In the genomic region with DNA sequence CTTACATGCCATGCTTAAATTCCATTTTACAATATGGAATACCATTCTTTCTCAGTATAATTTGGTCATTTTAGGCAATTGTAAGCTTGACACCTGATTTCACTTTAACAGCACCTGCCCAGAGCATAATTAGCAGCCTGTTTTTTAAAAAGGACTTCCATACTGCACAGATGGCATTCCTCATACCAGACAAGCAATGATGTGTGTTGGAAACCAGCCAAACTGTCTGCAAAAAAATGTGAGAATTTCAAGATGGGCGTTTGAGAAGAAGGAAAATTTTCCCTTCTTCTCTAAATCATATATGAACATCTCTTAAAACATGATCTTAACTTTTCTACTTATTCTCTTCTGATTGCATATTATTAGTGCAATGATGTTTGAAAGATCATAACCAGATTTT, we compare ENCODE assay signal across 23 cellular contexts. TPM values are rescaled to one million over a fixed set of nuclear protein-coding genes. Genes with fewer than 3 reads are reported as not detected.
A peak's percentile ranks its signal among the peaks of the same experiment; 100 is the strongest.
DNase-seq lines count a peak whose midpoint lies in the region; ATAC-seq and TF ChIP-seq lines count a peak whose summit lies in the region.
"Had no signal": no experiment of that assay in that cellular context is flagged by ENCODE, and none has a peak within 500 bp of the region (broad histone marks: within the 10 kb centered on the region; RNA-seq: fewer than 3 reads in every experiment).

No MANE protein-coding gene starts in this region.

- H3K27me3 Mint-ChIP-seq in chondrocyte (ENCODE audit: low read depth) (no peaks in the 10 kb centered on the region), osteocyte (ENCODE audit: unreplicated experiment) (no peaks in the 10 kb centered on the region)
- no peaks in the 10 kb centered on the region for H3K27me3 Mint-ChIP-seq in CD8-positive, alpha-beta memory T cell
- H3K27me3 Mint-ChIP-seq: activated naive CD4-positive, alpha-beta T cell treated with anti-CD3 and anti-CD28 coated beads, Interleukin-2, amount 50 U/mL, for 24 hours; activated T-cell treated with anti-CD3 and anti-CD28 coated beads, Interleukin-2, amount 50 U/mL, for 24 hours had no signal

- CTCF ChIA-PET in CD8-positive, alpha-beta memory T cell (lab: Charles Lee) = no interaction called here

- no peak overlapping the region for H3K27ac ChIP-seq in CD8-positive, alpha-beta memory T cell (ENCODE audit: low read depth, low read length)
- H3K27ac ChIP-seq: BLaER1 treated with 17β-estradiol and CSF1 and Interleukin-3, amounts not matched to agents 10 nM and 100 nM; foreskin keratinocyte; left lung; right lobe of liver; upper lobe of left lung had no signal

- H3K27me3 ChIP-seq in CD8-positive, alpha-beta memory T cell (ENCODE audit: insufficient read depth, low read length, poor library complexity, severe bottlenecking) = no peaks in the 10 kb centered on the region
- H3K27me3 ChIP-seq: BLaER1 treated with 17β-estradiol and CSF1 and Interleukin-3, amounts not matched to agents 10 nM and 100 nM; foreskin keratinocyte; left lung; right lobe of liver; upper lobe of left lung had no signal

- H3K36me3 ChIP-seq in CD8-positive, alpha-beta memory T cell (ENCODE audit: insufficient read depth, low read length) = no peaks in the 10 kb centered on the region
- no peaks in the 10 kb centered on the region for H3K36me3 ChIP-seq in mucosa of descending colon (ENCODE audit: low read depth)
- H3K36me3 ChIP-seq: BLaER1 treated with 17β-estradiol and CSF1 and Interleukin-3, amounts not matched to agents 10 nM and 100 nM; left lung; right lobe of liver; upper lobe of left lung had no signal

- H3K4me1 Mint-ChIP-seq in chondrocyte (ENCODE audit: low read depth) (peaks cover 31% of the 10 kb centered on the region), osteocyte (ENCODE audit: unreplicated experiment) (peaks cover 29% of the 10 kb centered on the region)
- no peaks in the 10 kb centered on the region for H3K4me1 Mint-ChIP-seq in CD8-positive, alpha-beta memory T cell
- H3K4me1 Mint-ChIP-seq: activated naive CD4-positive, alpha-beta T cell treated with anti-CD3 and anti-CD28 coated beads, Interleukin-2, amount 50 U/mL, for 24 hours; endodermal cell had no signal

- H3K4me3 Mint-ChIP-seq in chondrocyte (ENCODE audit: unreplicated experiment) = no peak overlapping the region
- H3K4me3 Mint-ChIP-seq in osteocyte (ENCODE audit: unreplicated experiment) = no peak overlapping the region
- no peak overlapping the region for H3K4me3 Mint-ChIP-seq in CD8-positive, alpha-beta memory T cell
- H3K4me3 Mint-ChIP-seq: activated naive CD4-positive, alpha-beta T cell treated with anti-CD3 and anti-CD28 coated beads, Interleukin-2, amount 50 U/mL, for 24 hours; activated T-cell treated with anti-CD3 and anti-CD28 coated beads, Interleukin-2, amount 50 U/mL, for 24 hours; endodermal cell had no signal

- peak overlapping the region; percentile 62 for H3K27ac Mint-ChIP-seq in chondrocyte (ENCODE audit: unreplicated experiment)
- H3K27ac Mint-ChIP-seq in osteocyte (ENCODE audit: unreplicated experiment) = peak overlapping the region; percentile 56
- H3K27ac Mint-ChIP-seq in CD8-positive, alpha-beta memory T cell = no peak overlapping the region
- H3K27ac Mint-ChIP-seq in activated naive CD4-positive, alpha-beta T cell treated with anti-CD3 and anti-CD28 coated beads, Interleukin-2, amount 50 U/mL, for 72 hours = no peak overlapping the region
- H3K27ac Mint-ChIP-seq: activated naive CD4-positive, alpha-beta T cell treated with anti-CD3 and anti-CD28 coated beads, Interleukin-2, amount 50 U/mL, for 24 hours; activated T-cell treated with anti-CD3 and anti-CD28 coated beads, Interleukin-2, amount 50 U/mL, for 24 hours; endodermal cell had no signal

- H3K36me3 Mint-ChIP-seq in chondrocyte (ENCODE audit: low read depth) (no peaks in the 10 kb centered on the region), osteocyte (ENCODE audit: unreplicated experiment) (no peaks in the 10 kb centered on the region)
- H3K36me3 Mint-ChIP-seq in CD8-positive, alpha-beta memory T cell = no peaks in the 10 kb centered on the region
- no peaks in the 10 kb centered on the region for H3K36me3 Mint-ChIP-seq in activated naive CD4-positive, alpha-beta T cell treated with anti-CD3 and anti-CD28 coated beads, Interleukin-2, amount 50 U/mL, for 72 hours
- H3K36me3 Mint-ChIP-seq: activated naive CD4-positive, alpha-beta T cell treated with anti-CD3 and anti-CD28 coated beads, Interleukin-2, amount 50 U/mL, for 24 hours had no signal

- POLR2A ChIA-PET in CD8-positive, alpha-beta memory T cell (lab: Charles Lee) = no interaction called here

- intact Hi-C loops in mucosa of descending colon (cut with DNase I, micrococcal nuclease) = no loop called here

- TF ChIP-seq CTCF in chondrocyte (IDR thresholded peaks at IDR 0.05) (no peak), osteocyte (IDR thresholded peaks at IDR 0.05) (no peak), mucosa of descending colon (IDR thresholded peaks at IDR 0.05) (no peak)

- H3K9me3 Mint-ChIP-seq in chondrocyte (ENCODE audit: low read depth) (no peaks in the 10 kb centered on the region), osteocyte (ENCODE audit: unreplicated experiment) (no peaks in the 10 kb centered on the region)
- H3K9me3 Mint-ChIP-seq in CD8-positive, alpha-beta memory T cell = peaks cover 0 to 12% (median 4%) of the 10 kb centered on the region in 5 donors
- peaks cover 0 to 8% of the 10 kb centered on the region in 2 donors for H3K9me3 Mint-ChIP-seq in activated naive CD4-positive, alpha-beta T cell treated with anti-CD3 and anti-CD28 coated beads, Interleukin-2, amount 50 U/mL, for 72 hours
- H3K9me3 Mint-ChIP-seq: activated naive CD4-positive, alpha-beta T cell treated with anti-CD3 and anti-CD28 coated beads, Interleukin-2, amount 50 U/mL, for 24 hours; endodermal cell had no signal

- no peak for ATAC-seq in activated naive CD4-positive, alpha-beta T cell treated with anti-CD3 and anti-CD28 coated beads, Interleukin-2, amount 50 U/mL, for 72 hours
- no peak for ATAC-seq in mucosa of descending colon
- ATAC-seq: foreskin keratinocyte; left lung; Panc1; right lobe of liver; stimulated activated naive CD8-positive, alpha-beta T cell treated with anti-CD3 and anti-CD28 coated beads, Interleukin-15, Interleukin-2, amounts not matched to agents 100 U/mL and 50 U/mL, for 24 hours had no signal

- no peak overlapping the region for H3K4me3 ChIP-seq in CD8-positive, alpha-beta memory T cell (ENCODE audit: low read length)
- no peak overlapping the region for H3K4me3 ChIP-seq in mucosa of descending colon
- H3K4me3 ChIP-seq: BLaER1 treated with 17β-estradiol and CSF1 and Interleukin-3, amounts not matched to agents 10 nM and 100 nM; left lung; right lobe of liver; upper lobe of left lung had no signal

- H3K4me1 ChIP-seq in CD8-positive, alpha-beta memory T cell (ENCODE audit: insufficient read depth, low read length) = no peaks in the 10 kb centered on the region
- H3K4me1 ChIP-seq in mucosa of descending colon (ENCODE audit: low read depth) = no peaks in the 10 kb centered on the region
- H3K4me1 ChIP-seq: BLaER1 treated with 17β-estradiol and CSF1 and Interleukin-3, amounts not matched to agents 10 nM and 100 nM; foreskin keratinocyte; left lung; right lobe of liver; upper lobe of left lung had no signal

- H3K9me3 ChIP-seq in CD8-positive, alpha-beta memory T cell (ENCODE audit: low read length) = no peaks in the 10 kb centered on the region
- H3K9me3 ChIP-seq in mucosa of descending colon = no peaks in the 10 kb centered on the region
- H3K9me3 ChIP-seq: right lobe of liver, upper lobe of left lung had no signal

- DNase-seq in NCI-H2107 treated with DMSO at 0.1 percent for 48 hours (lab: John Stamatoyannopoulos, UW; ENCODE audit: unreplicated experiment) = peak; percentile 27
- DNase-seq in NCI-H2107 (lab: John Stamatoyannopoulos, UW) = no peak
- DNase-seq in NCI-H69 (lab: John Stamatoyannopoulos, UW) = peak; percentile 95
- DNase-seq in chondrocyte (ENCODE audit: low spot score) = no peak
- no peak for DNase-seq in osteocyte (ENCODE audit: extremely low spot score, unreplicated experiment)
- DNase-seq in CD8-positive, alpha-beta memory T cell = no peak
- DNase-seq in activated naive CD4-positive, alpha-beta T cell treated with anti-CD3 and anti-CD28 coated beads, Interleukin-2, amount 50 U/mL, for 72 hours (ENCODE audit: low spot score in 2 of 2) = no peak
- DNase-seq in mucosa of descending colon = no peak
- DNase-seq: 8988T; activated CD4-positive, alpha-beta T cell treated with anti-CD3 and anti-CD28 coated beads, Interleukin-2, amount 50 U/mL, for 1 hour; activated T-cell treated with anti-CD3 and anti-CD28 coated beads, Interleukin-2, amount 50 U/mL, for 24 hours; caudate nucleus; DMS53; endodermal cell; KG1; left lung; right lobe of liver; stimulated activated naive CD8-positive, alpha-beta T cell treated with anti-CD3 and anti-CD28 coated beads, Interleukin-15, Interleukin-2, amounts not matched to agents 100 U/mL and 50 U/mL, for 24 hours; upper lobe of left lung had no signal

RNA-seq across cellular contexts. Expression of a gene that starts 40.4 kb away (rescaled TPM):
- total RNA-seq in chondrocyte = 0.60 to 3.8 TPM (median 0.72 TPM) in 3 replicates
- total RNA-seq in osteocyte = 0.99 and 1.7 TPM in 2 replicates
- total RNA-seq in CD8-positive, alpha-beta memory T cell = not detected
- polyA plus RNA-seq in CD8-positive, alpha-beta memory T cell = not detected
- total RNA-seq in activated naive CD4-positive, alpha-beta T cell treated with anti-CD3 and anti-CD28 coated beads, Interleukin-2, amount 50 U/mL, for 72 hours = not detected
- total RNA-seq in mucosa of descending colon = 1 to 10 TPM in 2 of 3 donors, under 1 TPM in 1; 0.89 to 3.0 (median 1.3) TPM
- total RNA-seq: foreskin keratinocyte had no signal

Comparison
In these comparisons a context has a peak if more than half of its experiments do, and no peak if none do; other contexts are left out.
1. DNase-seq: peak in NCI-H2107 treated with DMSO at 0.1 percent for 48 hours (single experiment) and NCI-H69 (single experiment); none in NCI-H2107 (single experiment), chondrocyte (single experiment), osteocyte (single experiment), CD8-positive, alpha-beta memory T cell (0 of 5), activated naive CD4-positive, alpha-beta T cell treated with anti-CD3 and anti-CD28 coated beads, Interleukin-2, amount 50 U/mL, for 72 hours (0 of 2) and mucosa of descending colon (0 of 3).
2. H3K27ac Mint-ChIP-seq: peak in chondrocyte (single experiment) and osteocyte (single experiment); none in CD8-positive, alpha-beta memory T cell (0 of 8) and activated naive CD4-positive, alpha-beta T cell treated with anti-CD3 and anti-CD28 coated beads, Interleukin-2, amount 50 U/mL, for 72 hours (0 of 2).